24 cellular contexts compared by ENCODE assay signal in the genomic region with DNA sequence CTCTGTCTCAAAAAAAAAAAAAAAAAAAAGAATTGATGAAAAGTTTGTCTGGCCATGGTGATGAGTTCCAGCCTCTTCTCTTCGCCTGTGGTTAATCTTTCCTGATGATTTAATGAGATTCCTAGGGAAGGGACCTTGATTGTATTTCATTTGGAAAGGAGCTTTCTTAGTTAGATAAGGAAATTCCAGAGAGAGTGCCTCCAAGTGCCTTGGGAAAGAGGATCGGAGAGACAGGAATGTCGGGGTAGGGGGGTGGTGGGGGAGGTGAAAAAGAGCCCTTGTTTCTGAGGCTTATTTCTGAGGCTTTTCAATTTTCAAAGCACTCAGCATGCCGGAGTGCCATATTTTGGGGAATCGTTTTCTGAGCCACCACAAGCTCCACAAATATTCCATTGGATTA.
DNase-seq lines count a peak whose midpoint lies in the region; ATAC-seq, FAIRE-seq and TF ChIP-seq lines count a peak whose summit lies in the region.
"Had no signal": no experiment of that assay in that cellular context is flagged by ENCODE, and none has a peak within 500 bp of the region (broad histone marks: within the 10 kb centered on the region; RNA-seq: fewer than 3 reads in every experiment).

No MANE protein-coding gene starts in this region.

- TF ChIP-seq CTCF in HepG2 (CRISPR knock-in tag; IDR thresholded peaks at IDR 0.05), result no peak
- no peak for TF ChIP-seq CTCF in right lobe of liver (IDR thresholded peaks at IDR 0.05)
- TF ChIP-seq CTCF in chondrocyte (IDR thresholded peaks at IDR 0.05), result no peak

- TF ChIP-seq POLR2A in HepG2 (IDR thresholded peaks at IDR 0.05; ENCODE audit: insufficient read depth in 1 of 2, low read depth in 2 of 2, low read length in 2 of 2), result no peak
- no peak for TF ChIP-seq POLR2A in right lobe of liver (IDR thresholded peaks at IDR 0.05)

- in situ Hi-C loops in HepG2 (cut with HindIII; ENCODE audit: extremely low pct_ligation_motif_present, low pct_unique_long_range_greater_than_20kb), result no loop called here
- in situ Hi-C loops in HAP-1 (cut with MboI; ENCODE audit: low sequenced_read_pairs), result loop anchor here (25.0 kb wide), 1 partner anchor 109 kb away; no protein-coding TSS in a partner anchor

- H3K9ac ChIP-seq in HepG2 (ENCODE audit: insufficient read depth, low read depth, low read length), result no peak overlapping the region

- peaks cover 36% of the 10 kb centered on the region for H3K4me1 ChIP-seq in HepG2 (ENCODE audit: insufficient read depth, low read length)
- peaks cover 0 to 8% (median 3%) of the 10 kb centered on the region in 4 donors for H3K4me1 ChIP-seq in right lobe of liver
- H3K4me1 ChIP-seq in HAP-1, result no peaks in the 10 kb centered on the region

- H3K27me3 Mint-ChIP-seq in chondrocyte (ENCODE audit: low read depth), result no peaks in the 10 kb centered on the region

- peak overlapping the region; percentile 81 for H3K27ac Mint-ChIP-seq in chondrocyte (ENCODE audit: unreplicated experiment)
- H3K27ac Mint-ChIP-seq: CD8-positive, alpha-beta T cell; IgD-negative memory B cell had no signal

- no peak overlapping the region for H2AFZ ChIP-seq in HepG2 (ENCODE audit: low read length)

- WGBS in HepG2 (ENCODE audit: low lambda C conversion rate), result 22% methylated on average over 5 of the region's 5 CpGs
- WGBS in right lobe of liver (ENCODE audit: insufficient coverage, low coverage, low lambda C conversion rate, missing lambda C conversion rate), result 76% methylated on average over 4 of the region's 5 CpGs

- 0 out of 5 replicates have a peak, but pooled peaks cover 0 to 5% of the 10 kb centered on the region in 2 experiments for H3K27me3 ChIP-seq in HepG2 (ENCODE audit: control insufficient read depth in 1 of 2, insufficient read depth in 2 of 2, low read length in 2 of 2)
- no peaks in the 10 kb centered on the region for H3K27me3 ChIP-seq in right lobe of liver
- no peaks in the 10 kb centered on the region for H3K27me3 ChIP-seq in HAP-1 (ENCODE audit: low read depth)

- BruUV-seq in HepG2 (replicated peaks; lab: Mats Ljungman, UMichigan), result no TSS peak

- H3K79me2 ChIP-seq in HepG2 (ENCODE audit: insufficient read depth, low read length), result no peaks in the 10 kb centered on the region

- DNase-seq in HepG2 (ENCODE audit: low spot score) (no peak), right lobe of liver (no peak), chondrocyte (ENCODE audit: low spot score) (no peak), iPS-NIHi7 (ENCODE audit: extremely low spot score) (peak; percentile 35), HAP-1 (ENCODE audit: low spot score in 2 of 2) (no peak), NCI-H446 treated with DMSO at 0.1 percent for 48 hours (lab: John Stamatoyannopoulos, UW) (no peak), frontal cortex (ENCODE audit: low spot score in 2 of 2) (no peak)
- DNase-seq: AML-193; C1 segment of cervical spinal cord; CD8-positive, alpha-beta T cell; DND-41; GDM1; HCEC 1CT; NCI-H1105; NCI-H2029 treated with DMSO at 0.1 percent for 48 hours; NCI-H226; NCI-H524; NCI-H774; PC-3; RPMI8226; SHP77 had no signal

- POLR2A ChIA-PET in HepG2 (lab: Yijun Ruan, JAX), result no interaction called here

- H3K4me3 Mint-ChIP-seq in chondrocyte (ENCODE audit: unreplicated experiment), result no peak overlapping the region
- H3K4me3 Mint-ChIP-seq: CD8-positive, alpha-beta T cell; IgD-negative memory B cell had no signal

- H3K36me3 ChIP-seq in HepG2 (replicated peaks in 1 of 2; ENCODE audit: control insufficient read depth in 1 of 2, insufficient read depth in 2 of 2, low read length in 2 of 2) (no peaks in the 10 kb centered on the region), right lobe of liver (no peaks in the 10 kb centered on the region), HAP-1 (replicated peaks) (no peaks in the 10 kb centered on the region)

- H3K9me3 ChIP-seq in HepG2 (ENCODE audit: low read length) (no peaks in the 10 kb centered on the region), right lobe of liver (no peaks in the 10 kb centered on the region), HAP-1 (no peaks in the 10 kb centered on the region)

- ATAC-seq in HepG2 (no peak), right lobe of liver (no peak), GM19455 (IDR thresholded peaks at IDR 0.05; ENCODE audit: unreplicated experiment) (no peak)
- ATAC-seq: CD8-positive, alpha-beta T cell; PC-3 had no signal

- no peaks in the 10 kb centered on the region for H3K36me3 Mint-ChIP-seq in chondrocyte (ENCODE audit: low read depth)
- H3K36me3 Mint-ChIP-seq: CD8-positive, alpha-beta T cell; IgD-negative memory B cell had no signal

- TF ChIP-seq EP300 in HepG2 (IDR thresholded peaks at IDR 0.05; ENCODE audit: low read depth in 2 of 2, low read length in 2 of 2) (no peak), HepG2 (CRISPR knock-in tag; IDR thresholded peaks at IDR 0.05; ENCODE audit: borderline replicate concordance) (no peak)

- H3K4me2 ChIP-seq in HepG2 (ENCODE audit: low read depth, low read length), result 0 out of 2 replicates have a peak overlapping the region, but pooled peaks have one; percentile 5

- no peak overlapping the region for H3K4me3 ChIP-seq in HepG2 (replicated peaks in 1 of 3; ENCODE audit: insufficient read depth in 1 of 3, low read depth in 2 of 3, low read length in 3 of 3)
- H3K4me3 ChIP-seq in right lobe of liver, result no peak overlapping the region
- H3K4me3 ChIP-seq in HAP-1, result no peak overlapping the region

- no peaks in the 10 kb centered on the region for H4K20me1 ChIP-seq in HepG2 (ENCODE audit: insufficient read depth, low read length)

- intact Hi-C loops in HepG2 (cut with micrococcal nuclease; ENCODE audit: unreplicated experiment) (no loop called here), right lobe of liver (cut with DNase I) (no loop called here)

- H3K9me3 Mint-ChIP-seq in chondrocyte (ENCODE audit: low read depth), result peaks cover 3% of the 10 kb centered on the region

- no peak for FAIRE-seq in HepG2 (lab: Jason Lieb, UNC)
- FAIRE-seq in frontal cortex (lab: Jason Lieb, UNC), result no peak

- H3K4me1 Mint-ChIP-seq in chondrocyte (ENCODE audit: low read depth), result peaks cover 34% of the 10 kb centered on the region

- CTCF ChIA-PET in HepG2 (lab: Yijun Ruan, JAX; ENCODE audit: low intra/inter-chr PET ratio, low total read pairs), result no interaction called here

- H3K27ac ChIP-seq in HepG2 (ENCODE audit: extremely low read length, insufficient read depth, low read length) (no peak overlapping the region), right lobe of liver (no peak overlapping the region)
- H3K27ac ChIP-seq: 22Rv1 had no signal

- no peak for TF ChIP-seq RAD21 in HepG2 (CRISPR knock-in tag; IDR thresholded peaks at IDR 0.05)

TF ChIP-seq in HepG2, 621 proteins besides CTCF, POLR2A, EP300 and RAD21 (continues in another document):
- TF ChIP-seq TCF12 (IDR thresholded peaks at IDR 0.05), result no peak
- TF ChIP-seq TCF12 (CRISPR knock-in tag; IDR thresholded peaks at IDR 0.05), result no peak
- TF ChIP-seq ZNF296 (CRISPR knock-in tag; conservative IDR thresholded peaks at IDR 0.05), result no peak
- TF ChIP-seq, protein P1, sequence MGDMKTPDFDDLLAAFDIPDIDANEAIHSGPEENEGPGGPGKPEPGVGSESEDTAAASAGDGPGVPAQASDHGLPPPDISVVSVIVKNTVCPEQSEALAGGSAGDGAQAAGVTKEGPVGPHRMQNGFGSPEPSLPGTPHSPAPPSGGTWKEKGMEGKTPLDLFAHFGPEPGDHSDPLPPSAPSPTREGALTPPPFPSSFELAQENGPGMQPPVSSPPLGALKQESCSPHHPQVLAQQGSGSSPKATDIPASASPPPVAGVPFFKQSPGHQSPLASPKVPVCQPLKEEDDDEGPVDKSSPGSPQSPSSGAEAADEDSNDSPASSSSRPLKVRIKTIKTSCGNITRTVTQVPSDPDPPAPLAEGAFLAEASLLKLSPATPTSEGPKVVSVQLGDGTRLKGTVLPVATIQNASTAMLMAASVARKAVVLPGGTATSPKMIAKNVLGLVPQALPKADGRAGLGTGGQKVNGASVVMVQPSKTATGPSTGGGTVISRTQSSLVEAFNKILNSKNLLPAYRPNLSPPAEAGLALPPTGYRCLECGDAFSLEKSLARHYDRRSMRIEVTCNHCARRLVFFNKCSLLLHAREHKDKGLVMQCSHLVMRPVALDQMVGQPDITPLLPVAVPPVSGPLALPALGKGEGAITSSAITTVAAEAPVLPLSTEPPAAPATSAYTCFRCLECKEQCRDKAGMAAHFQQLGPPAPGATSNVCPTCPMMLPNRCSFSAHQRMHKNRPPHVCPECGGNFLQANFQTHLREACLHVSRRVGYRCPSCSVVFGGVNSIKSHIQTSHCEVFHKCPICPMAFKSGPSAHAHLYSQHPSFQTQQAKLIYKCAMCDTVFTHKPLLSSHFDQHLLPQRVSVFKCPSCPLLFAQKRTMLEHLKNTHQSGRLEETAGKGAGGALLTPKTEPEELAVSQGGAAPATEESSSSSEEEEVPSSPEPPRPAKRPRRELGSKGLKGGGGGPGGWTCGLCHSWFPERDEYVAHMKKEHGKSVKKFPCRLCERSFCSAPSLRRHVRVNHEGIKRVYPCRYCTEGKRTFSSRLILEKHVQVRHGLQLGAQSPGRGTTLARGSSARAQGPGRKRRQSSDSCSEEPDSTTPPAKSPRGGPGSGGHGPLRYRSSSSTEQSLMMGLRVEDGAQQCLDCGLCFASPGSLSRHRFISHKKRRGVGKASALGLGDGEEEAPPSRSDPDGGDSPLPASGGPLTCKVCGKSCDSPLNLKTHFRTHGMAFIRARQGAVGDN (CRISPR knock-in tag; IDR thresholded peaks at IDR 0.05), result no peak
- TF ChIP-seq, protein P2, sequence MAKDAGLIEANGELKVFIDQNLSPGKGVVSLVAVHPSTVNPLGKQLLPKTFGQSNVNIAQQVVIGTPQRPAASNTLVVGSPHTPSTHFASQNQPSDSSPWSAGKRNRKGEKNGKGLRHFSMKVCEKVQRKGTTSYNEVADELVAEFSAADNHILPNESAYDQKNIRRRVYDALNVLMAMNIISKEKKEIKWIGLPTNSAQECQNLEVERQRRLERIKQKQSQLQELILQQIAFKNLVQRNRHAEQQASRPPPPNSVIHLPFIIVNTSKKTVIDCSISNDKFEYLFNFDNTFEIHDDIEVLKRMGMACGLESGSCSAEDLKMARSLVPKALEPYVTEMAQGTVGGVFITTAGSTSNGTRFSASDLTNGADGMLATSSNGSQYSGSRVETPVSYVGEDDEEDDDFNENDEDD (CRISPR knock-in tag; IDR thresholded peaks at IDR 0.05; ENCODE audit: borderline replicate concordance), result no peak
- no peak for TF ChIP-seq PPARG (CRISPR knock-in tag; conservative IDR thresholded peaks at IDR 0.05)
- TF ChIP-seq DNMT1 (CRISPR knock-in tag; IDR thresholded peaks at IDR 0.05), result no peak
- TF ChIP-seq ZNF737 (CRISPR knock-in tag; IDR thresholded peaks at IDR 0.05; ENCODE audit: borderline replicate concordance), result no peak
- no peak for TF ChIP-seq ERF (CRISPR knock-in tag; IDR thresholded peaks at IDR 0.05)
- TF ChIP-seq HHEX (CRISPR knock-in tag; IDR thresholded peaks at IDR 0.05), result no peak
- no peak for TF ChIP-seq ZNF451 (CRISPR knock-in tag; IDR thresholded peaks at IDR 0.05)
- TF ChIP-seq KDM1A (CRISPR knock-in tag; IDR thresholded peaks at IDR 0.05), result no peak
